Comparison of ENCODE assay signal across 8 cellular contexts in genomic region chr1:208093754-208094719, GRCh38.
DNase-seq lines count a peak whose midpoint lies in the region; ATAC-seq and TF ChIP-seq lines count a peak whose summit lies in the region.

No MANE protein-coding gene starts in this region.

- DNase-seq in NCI-H2196 (lab: John Stamatoyannopoulos, UW; ENCODE audit: unreplicated experiment) (peak; percentile 41), NCI-H2196 treated with DMSO at 0.1 percent for 48 hours (lab: John Stamatoyannopoulos, UW; ENCODE audit: unreplicated experiment) (no peak), HPDE6-E6E7 (ENCODE audit: extremely low spot score) (peak; percentile 57), amniotic epithelial cell (ENCODE audit: low read depth) (peak; percentile 72), iPS DF 19.7 (ENCODE audit: low read depth, low spot score) (peak; percentile 45)
- peak; percentile 27 to 45 (median 38) for DNase-seq in stimulated activated CD4-positive, alpha-beta T cell treated with anti-CD3 and anti-CD28 coated beads, Interleukin-1b, Interleukin-23, amount 100 ng/mL, for 24 hours (ENCODE audit: low read depth in 4 of 4, low spot score in 1 of 4)

- ATAC-seq in SK-N-SH treated with all-trans-retinoic acid at 6 μM for 48 hours: peak; percentile 81
- no peak for ATAC-seq in HG02588 (IDR thresholded peaks at IDR 0.05; ENCODE audit: unreplicated experiment)

TF ChIP-seq in SK-N-SH treated with all-trans-retinoic acid at 6 μM for 48 hours, 23 proteins besides CTCF, POLR2A, EP300 and RAD21:
- no peak for TF ChIP-seq TSHZ2 (CRISPR knock-in tag; IDR thresholded peaks at IDR 0.05)
- TF ChIP-seq ZC3H10 (CRISPR knock-in tag; IDR thresholded peaks at IDR 0.05): peak; percentile 67
TF ChIP-seq in SK-N-SH treated with all-trans-retinoic acid at 6 μM for 48 hours: peak in this region for 1.
